8 cellular contexts compared by ENCODE assay signal in genomic region chr2:161992526-161992925, GRCh38.
DNase-seq lines count a peak whose midpoint lies in the region; ATAC-seq and TF ChIP-seq lines count a peak whose summit lies in the region.

No MANE protein-coding gene starts in this region.

- peak overlapping the region; percentile 23 for H3K9ac ChIP-seq in smooth muscle cell (ENCODE audit: low read depth)

- no peaks in the 10 kb centered on the region for H3K27me3 ChIP-seq in smooth muscle cell (ENCODE audit: low read depth)
- no peaks in the 10 kb centered on the region for H3K27me3 ChIP-seq in ascending aorta
- no peaks in the 10 kb centered on the region for H3K27me3 ChIP-seq in brain microvascular endothelial cell (replicated peaks)

- no peak overlapping the region for H2AFZ ChIP-seq in smooth muscle cell (ENCODE audit: low read depth)

- H3K36me3 ChIP-seq in smooth muscle cell (ENCODE audit: low read depth) (no peaks in the 10 kb centered on the region), ascending aorta (no peaks in the 10 kb centered on the region), brain microvascular endothelial cell (replicated peaks) (no peaks in the 10 kb centered on the region)

- H3K4me1 ChIP-seq in smooth muscle cell (ENCODE audit: low read depth) (peaks cover 14% of the 10 kb centered on the region), ascending aorta (no peaks in the 10 kb centered on the region)

- H3K79me2 ChIP-seq in smooth muscle cell (ENCODE audit: low read depth) = no peaks in the 10 kb centered on the region

- H3K27ac ChIP-seq in smooth muscle cell (ENCODE audit: low read depth) = peak overlapping the region; percentile 68
- H3K27ac ChIP-seq in ascending aorta = no peak overlapping the region
- no peak overlapping the region for H3K27ac ChIP-seq in brain microvascular endothelial cell

- in situ Hi-C loops in brain microvascular endothelial cell (cut with HindIII; ENCODE audit: low pct_ligation_motif_present, low sequenced_read_pairs) = no loop called here

- H3F3A ChIP-seq in smooth muscle cell (ENCODE audit: low read depth) = peaks cover 9% of the 10 kb centered on the region

- peak overlapping the region; percentile 78 for H3K4me2 ChIP-seq in smooth muscle cell

- intact Hi-C loops in ascending aorta (cut with DNase I) = no loop called here

- no peak for TF ChIP-seq CTCF in smooth muscle cell (IDR thresholded peaks at IDR 0.05; ENCODE audit: borderline replicate concordance, insufficient read depth, poor library complexity, severe bottlenecking)
- TF ChIP-seq CTCF in ascending aorta (IDR thresholded peaks at IDR 0.05) = no peak
- no peak for TF ChIP-seq CTCF in brain microvascular endothelial cell (IDR thresholded peaks at IDR 0.05; ENCODE audit: low read depth, low read length, missing control alignments)

- H3K4me3 ChIP-seq in smooth muscle cell (no peak overlapping the region), ascending aorta (no peak overlapping the region), brain microvascular endothelial cell (ENCODE audit: low read depth, low read length) (no peak overlapping the region)

- peak; percentile 80 for ATAC-seq in HG03457 (IDR thresholded peaks at IDR 0.05; ENCODE audit: unreplicated experiment)

- DNase-seq in GM19240 (ENCODE audit: insufficient read length, low spot score) (peak; percentile 6), activated T-cell treated with anti-CD3 and anti-CD28 coated beads for 24 hours (ENCODE audit: low read depth) (peak; percentile 33), smooth muscle cell (lab: John Stamatoyannopoulos, UW; ENCODE audit: unreplicated experiment) (no peak), ascending aorta (ENCODE audit: low spot score in 2 of 2) (no peak), 8988T (no peak), HPDE6-E6E7 (ENCODE audit: extremely low spot score) (no peak), brain microvascular endothelial cell (no peak)

- no peaks in the 10 kb centered on the region for H3K9me3 ChIP-seq in smooth muscle cell (replicated peaks; ENCODE audit: low read depth)
- H3K9me3 ChIP-seq in ascending aorta = no peaks in the 10 kb centered on the region

- 31% methylated on average over 3 of the region's 3 CpGs for WGBS in smooth muscle cell (ENCODE audit: low lambda C conversion rate)

- no peaks in the 10 kb centered on the region for H4K20me1 ChIP-seq in smooth muscle cell (ENCODE audit: low read depth)

Comparison
In these comparisons a context has a peak if more than half of its experiments do, and no peak if none do; other contexts are left out.
1. DNase-seq: peak in GM19240 (single experiment) and activated T-cell treated with anti-CD3 and anti-CD28 coated beads for 24 hours (single experiment); none in smooth muscle cell (single experiment), ascending aorta (0 of 2), 8988T (single experiment), HPDE6-E6E7 (single experiment) and brain microvascular endothelial cell (single experiment).